In genomic region chr2:66426250-66427064, GRCh38 we compare ENCODE assay signal across 9 cellular contexts. TPM values are rescaled to one million over a fixed set of nuclear protein-coding genes. Genes with fewer than 3 reads are reported as not detected.
DNase-seq lines count a peak whose midpoint lies in the region; ATAC-seq, FAIRE-seq and TF ChIP-seq lines count a peak whose summit lies in the region.
"Had no signal": no experiment of that assay in that cellular context is flagged by ENCODE, and none has a peak within 500 bp of the region (broad histone marks: within the 10 kb centered on the region; RNA-seq: fewer than 3 reads in every experiment).

No MANE protein-coding gene starts in this region.

- H3K4me3 ChIP-seq in HUES64 (ENCODE audit: low read length) (peak overlapping the region; percentile 63), HepG2 (replicated peaks in 1 of 3; ENCODE audit: insufficient read depth in 1 of 3, low read depth in 2 of 3, low read length in 3 of 3) (no peak overlapping the region), stomach smooth muscle (ENCODE audit: low read length in 2 of 2) (peak overlapping the region; percentile 73 to 79)

- peaks cover 89% of the 10 kb centered on the region for H3K27me3 ChIP-seq in HUES64 (ENCODE audit: insufficient read depth, low read length)
- H3K27me3 ChIP-seq in HepG2 (ENCODE audit: control insufficient read depth in 1 of 2, insufficient read depth in 2 of 2, low read length in 2 of 2) = peaks cover 5 to 29% of the 10 kb centered on the region in 2 experiments
- H3K27me3 ChIP-seq in stomach smooth muscle (ENCODE audit: control insufficient read depth in 1 of 2, insufficient read depth in 2 of 2, low read length in 2 of 2) = no peaks in the 10 kb centered on the region

- H3K9ac ChIP-seq in HUES64 (ENCODE audit: low read depth, low read length) = no peak overlapping the region
- H3K9ac ChIP-seq in HepG2 (ENCODE audit: insufficient read depth, low read depth, low read length) = no peak overlapping the region
- H3K9ac ChIP-seq in stomach smooth muscle (ENCODE audit: low read length in 2 of 2) = peak overlapping the region; percentile 64 to 82

- CTCF ChIA-PET in HepG2 (lab: Yijun Ruan, JAX; ENCODE audit: low intra/inter-chr PET ratio, low total read pairs) = no interaction called here

- in situ Hi-C loops in HepG2 (cut with HindIII; ENCODE audit: extremely low pct_ligation_motif_present, low pct_unique_long_range_greater_than_20kb) = loop anchor here (25.0 kb wide), 4 partner anchors 786 to 1611 kb away; no protein-coding TSS in a partner anchor

- peak; percentile 33 for DNase-seq in cerebellar cortex (ENCODE audit: low spot score)
- no peak for DNase-seq in HepG2 (ENCODE audit: low spot score)
- no peak for DNase-seq in activated effector memory CD4-positive, alpha-beta T cell treated with anti-CD3 and anti-CD28 coated beads, Interleukin-2, amount 50 U/mL, for 16 hours
- DNase-seq: activated T-cell treated with anti-CD3 and anti-CD28 coated beads, Interleukin-2, amount 50 U/mL, for 4 hours; GDM1 had no signal

- TF ChIP-seq RAD21 in HepG2 (CRISPR knock-in tag; IDR thresholded peaks at IDR 0.05) = no peak

- H4K20me1 ChIP-seq in HepG2 (ENCODE audit: insufficient read depth, low read length) = no peaks in the 10 kb centered on the region

- POLR2A ChIA-PET in HepG2 (lab: Yijun Ruan, JAX) = no interaction called here

- H3K27ac ChIP-seq in HUES64 (ENCODE audit: low read depth, low read length) (no peak overlapping the region), HepG2 (ENCODE audit: extremely low read length, insufficient read depth, low read length) (no peak overlapping the region), stomach smooth muscle (ENCODE audit: low read length) (peak overlapping the region; percentile 89)

- H3K4me1 ChIP-seq in HUES64 (ENCODE audit: insufficient read depth, low read length) = peaks cover 19% of the 10 kb centered on the region
- H3K4me1 ChIP-seq in HepG2 (ENCODE audit: insufficient read depth, low read length) = peaks cover 17% of the 10 kb centered on the region
- H3K4me1 ChIP-seq in stomach smooth muscle (ENCODE audit: control insufficient read depth, insufficient read depth, low read length) = peaks cover 22% of the 10 kb centered on the region

- no peaks in the 10 kb centered on the region for H3K79me2 ChIP-seq in HepG2 (ENCODE audit: insufficient read depth, low read length)

- TF ChIP-seq CTCF in HepG2 (CRISPR knock-in tag; IDR thresholded peaks at IDR 0.05) = no peak

- no TSS peak for BruUV-seq in HepG2 (replicated peaks; lab: Mats Ljungman, UMichigan)

- TF ChIP-seq EP300 in HepG2 (IDR thresholded peaks at IDR 0.05; ENCODE audit: low read depth in 2 of 2, low read length in 2 of 2) (no peak), HepG2 (CRISPR knock-in tag; IDR thresholded peaks at IDR 0.05; ENCODE audit: borderline replicate concordance) (no peak)

- no peak for FAIRE-seq in HepG2 (lab: Jason Lieb, UNC)

- under 1% methylated on average over 56 of the region's 57 CpGs for WGBS in HUES64
- 24% methylated on average over 22 of the region's 57 CpGs for WGBS in HepG2 (ENCODE audit: low lambda C conversion rate)

- intact Hi-C loops in HepG2 (cut with micrococcal nuclease; ENCODE audit: unreplicated experiment) = loop anchor here (5.0 to 10.0 kb wide), 2 partner anchors 784 to 1228 kb away; no protein-coding TSS in a partner anchor

- H3K9me3 ChIP-seq in HUES64 (ENCODE audit: insufficient read depth, low read depth, low read length) = no peaks in the 10 kb centered on the region
- no peaks in the 10 kb centered on the region for H3K9me3 ChIP-seq in HepG2 (ENCODE audit: low read length)
- no peaks in the 10 kb centered on the region for H3K9me3 ChIP-seq in stomach smooth muscle (ENCODE audit: control insufficient read depth in 2 of 2, low read length in 2 of 2)

- H3K36me3 ChIP-seq in HUES64 (ENCODE audit: insufficient read depth, low read length) (no peaks in the 10 kb centered on the region), HepG2 (replicated peaks in 1 of 2; ENCODE audit: control insufficient read depth in 1 of 2, insufficient read depth in 2 of 2, low read length in 2 of 2) (no peaks in the 10 kb centered on the region), stomach smooth muscle (ENCODE audit: control insufficient read depth in 2 of 2, insufficient read depth in 2 of 2, low read length in 2 of 2) (no peaks in the 10 kb centered on the region)

- no peak for TF ChIP-seq POLR2A in HepG2 (IDR thresholded peaks at IDR 0.05; ENCODE audit: insufficient read depth in 1 of 2, low read depth in 2 of 2, low read length in 2 of 2)

- peak overlapping the region; percentile 33 for H3K4me2 ChIP-seq in HepG2 (ENCODE audit: low read depth, low read length)

- ATAC-seq in HepG2 = peak; percentile 74
- no peak for ATAC-seq in GM21717 (IDR thresholded peaks at IDR 0.05; ENCODE audit: unreplicated experiment)
- ATAC-seq in GM19455 (IDR thresholded peaks at IDR 0.05; ENCODE audit: unreplicated experiment) = no peak
- ATAC-seq: activated T-cell treated with anti-CD3 and anti-CD28 coated beads, Interleukin-2, amount 50 U/mL, for 4 hours had no signal

- H2AFZ ChIP-seq in HepG2 (ENCODE audit: low read length) = no peak overlapping the region

TF ChIP-seq in HepG2, 621 proteins besides CTCF, POLR2A, EP300 and RAD21 (continues in another document):
- TF ChIP-seq AGO1 (IDR thresholded peaks at IDR 0.05; ENCODE audit: low read depth, low read length, poor library complexity, severe bottlenecking) (no peak), DZIP1 (CRISPR knock-in tag; IDR thresholded peaks at IDR 0.05) (no peak), ZBTB14 (CRISPR knock-in tag; IDR thresholded peaks at IDR 0.05) (peak; percentile 7; the same call in 1 of the 2 replicates), HIVEP1 (CRISPR knock-in tag; IDR thresholded peaks at IDR 0.05) (0 out of 2 replicates have a peak, but pooled peaks have one; percentile 47), MTA1 (CRISPR knock-in tag; IDR thresholded peaks at IDR 0.05; ENCODE audit: borderline replicate concordance) (0 out of 2 replicates have a peak, but pooled peaks have one; percentile 39)
- TF ChIP-seq, protein P1, sequence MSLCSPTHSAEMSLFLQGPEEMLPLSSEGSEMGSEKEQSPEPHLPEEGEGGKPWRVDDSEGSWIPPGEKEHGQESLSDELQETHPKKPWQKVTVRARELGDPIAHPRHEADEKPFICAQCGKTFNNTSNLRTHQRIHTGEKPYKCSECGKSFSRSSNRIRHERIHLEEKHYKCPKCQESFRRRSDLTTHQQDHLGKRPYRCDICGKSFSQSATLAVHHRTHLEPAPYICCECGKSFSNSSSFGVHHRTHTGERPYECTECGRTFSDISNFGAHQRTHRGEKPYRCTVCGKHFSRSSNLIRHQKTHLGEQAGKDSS (CRISPR knock-in tag; IDR thresholded peaks at IDR 0.05; ENCODE audit: borderline replicate concordance, low read depth) = no peak

RNA-seq across cellular contexts. Expression of gene MEIS1, which starts 8.5 kb away (rescaled TPM):
- polyA plus RNA-seq in HUES64 (2013, experiment 1 of 2) = 10.8 TPM
- polyA plus RNA-seq in HUES64 (2013, experiment 2 of 2) = 26.2 TPM
- 4.5 and 6.0 TPM in 2 replicates for total RNA-seq in HepG2 (2016; rRNA removed; fragmentation: Illumina TruSeq; extraction: Trizol)
- total RNA-seq in HepG2 (2016; cell fraction: cytosol; rRNA removed; fragmentation: Illumina TruSeq; extraction: Trizol; ENCODE audit: low read depth) = 0.88 and 1.3 TPM in 2 replicates
- 4.4 and 6.6 TPM in 2 replicates for total RNA-seq in HepG2 (2016; cell fraction: insoluble cytoplasmic fraction; rRNA removed; fragmentation: Illumina TruSeq; extraction: Trizol)
- 2.1 and 4.3 TPM in 2 replicates for total RNA-seq in HepG2 (2016; cell fraction: membrane; rRNA removed; fragmentation: Illumina TruSeq; extraction: Trizol)
- 11.1 and 12.8 TPM in 2 replicates for total RNA-seq in HepG2 (2016; cell fraction: nucleus; rRNA removed; fragmentation: Illumina TruSeq; extraction: Trizol)
- 2.6 and 3.8 TPM in 2 replicates for polyA plus RNA-seq in HepG2 (2011; rRNA removed)
- polyA plus RNA-seq in HepG2 (2011; cell fraction: cytosol; rRNA removed) = 1.2 and 2.1 TPM in 2 replicates
- polyA plus RNA-seq in HepG2 (2011; cell fraction: nucleus; rRNA removed) = 3.6 and 3.7 TPM in 2 replicates
- polyA plus RNA-seq in HepG2 (2012) = 1.7 and 2.9 TPM in 2 replicates
- polyA plus RNA-seq in HepG2 (2016; cell fraction: cytosol; fragmentation: Illumina TruSeq; extraction: Trizol; ENCODE audit: low read depth) = 0.16 and 0.49 TPM in 2 replicates
- 4.1 and 4.2 TPM in 2 replicates for polyA plus RNA-seq in HepG2 (2016; cell fraction: insoluble cytoplasmic fraction; fragmentation: Illumina TruSeq; extraction: Trizol; ENCODE audit: low read depth)
- polyA plus RNA-seq in HepG2 (2016; cell fraction: membrane; fragmentation: Illumina TruSeq; extraction: Trizol; ENCODE audit: low read depth) = 1.0 and 1.1 TPM in 2 replicates
- polyA plus RNA-seq in HepG2 (2016; cell fraction: nucleus; fragmentation: Illumina TruSeq; extraction: Trizol; ENCODE audit: insufficient read depth, low read depth) = 4.8 and 9.7 TPM in 2 replicates
- polyA minus RNA-seq in HepG2 (2011; rRNA and poly(A)+ RNA removed; ENCODE audit: low replicate concordance) = 6.9 and 19.7 TPM in 2 replicates
- polyA minus RNA-seq in HepG2 (2011; cell fraction: cytosol; rRNA and poly(A)+ RNA removed) = 4.3 and 5.7 TPM in 2 replicates
- 19.1 and 25.4 TPM in 2 replicates for polyA minus RNA-seq in HepG2 (2011; cell fraction: nucleus; rRNA and poly(A)+ RNA removed)

Comparison
In these comparisons a context has a peak if more than half of its experiments do, and no peak if none do; other contexts are left out.
1. H3K4me3 ChIP-seq: peak in HUES64 (single experiment) and stomach smooth muscle (2 of 2); none in HepG2 (0 of 3).
2. H3K9ac ChIP-seq: peak in stomach smooth muscle (2 of 2); none in HUES64 (single experiment) and HepG2 (single experiment).